ENCODE assay signal across 13 cellular contexts in genomic region chr2:238120463-238121298, GRCh38.
DNase-seq lines count a peak whose midpoint lies in the region; ATAC-seq and TF ChIP-seq lines count a peak whose summit lies in the region.
"Had no signal": no experiment of that assay in that cellular context is flagged by ENCODE, and none has a peak within 500 bp of the region (broad histone marks: within the 10 kb centered on the region; RNA-seq: fewer than 3 reads in every experiment).

No MANE protein-coding gene starts in this region.

- no peak overlapping the region for H3K4me3 Mint-ChIP-seq in nephron
- H3K4me3 Mint-ChIP-seq: activated T-helper 17 cell treated with anti-CD3 and anti-CD28 coated beads, Interleukin-2, amount 50 U/mL, for 72 hours; CD4-positive, alpha-beta memory T cell; mesothelial cell of epicardium had no signal

- CTCF ChIA-PET in RWPE1 (lab: Yijun Ruan, JAX) = interaction anchor here (0.6 to 1.2 kb wide), 4 partner anchors 15 to 833 kb away, joined by 3 to 4 read pairs (median 3); no protein-coding TSS in a partner anchor

- no peak for TF ChIP-seq POLR2A in NB4 (IDR thresholded peaks at IDR 0.05; ENCODE audit: extremely low read depth, insufficient read length)

- H3K4me1 Mint-ChIP-seq in nephron = no peaks in the 10 kb centered on the region
- H3K4me1 Mint-ChIP-seq: activated T-helper 17 cell treated with anti-CD3 and anti-CD28 coated beads, Interleukin-2, amount 50 U/mL, for 72 hours had no signal

- H3K36me3 Mint-ChIP-seq in nephron (ENCODE audit: low read depth) = no peaks in the 10 kb centered on the region
- H3K36me3 Mint-ChIP-seq: CD4-positive, alpha-beta memory T cell; mesothelial cell of epicardium had no signal

- H3K27me3 Mint-ChIP-seq in nephron (ENCODE audit: low read depth) = peaks cover 40% of the 10 kb centered on the region

- H3K4me3 ChIP-seq in NB4 (ENCODE audit: low read depth, low read length) = no peak overlapping the region
- H3K4me3 ChIP-seq in epithelial cell of esophagus (ENCODE audit: low read length) = no peak overlapping the region

- no peak overlapping the region for H3K27ac ChIP-seq in RWPE1
- H3K27ac ChIP-seq: epithelial cell of prostate had no signal

- DNase-seq in EH (ENCODE audit: low read depth) (peak; percentile 18), NB4 (ENCODE audit: low read depth) (peak; percentile 58), epithelial cell of esophagus (ENCODE audit: low read depth) (peak; percentile 26), DMS79 treated with DMSO at 0.1 percent for 48 hours (lab: John Stamatoyannopoulos, UW) (no peak), RWPE1 (ENCODE audit: low spot score) (no peak), NCI-H748 treated with DMSO at 0.1 percent for 48 hours (lab: John Stamatoyannopoulos, UW) (no peak)
- DNase-seq: NK-92 treated with Interleukin-12 subunit alpha and Interleukin-12 subunit beta, amount 100 ng/mL, for 24 hours had no signal

- H3K27ac Mint-ChIP-seq in nephron = peak overlapping the region in 1 of 3 experiments; percentile 20
- H3K27ac Mint-ChIP-seq: activated T-helper 17 cell treated with anti-CD3 and anti-CD28 coated beads, Interleukin-2, amount 50 U/mL, for 72 hours; CD4-positive, alpha-beta memory T cell; mesothelial cell of epicardium had no signal

- ATAC-seq in GM19328 (IDR thresholded peaks at IDR 0.05; ENCODE audit: unreplicated experiment) = no peak

- TF ChIP-seq CTCF in NB4 (IDR thresholded peaks at IDR 0.05; ENCODE audit: low read depth, low read length) = no peak
- no peak for TF ChIP-seq CTCF in epithelial cell of esophagus (IDR thresholded peaks at IDR 0.05; ENCODE audit: insufficient read depth, low read depth, low read length, missing control alignments)
- peak; percentile 42 to 54 (median 53) for TF ChIP-seq CTCF in nephron (IDR thresholded peaks at IDR 0.05; ENCODE audit: unreplicated experiment in 3 of 3)
- TF ChIP-seq CTCF in RWPE1 (conservative IDR thresholded peaks at IDR 0.05; ENCODE audit: low read depth) = no peak

- POLR2A ChIA-PET in RWPE1 (lab: Yijun Ruan, JAX; ENCODE audit: low non-redundant PET) = no interaction called here

- H3K9me3 Mint-ChIP-seq in nephron = no peaks in the 10 kb centered on the region
- H3K9me3 Mint-ChIP-seq: activated T-helper 17 cell treated with anti-CD3 and anti-CD28 coated beads, Interleukin-2, amount 50 U/mL, for 72 hours; mesothelial cell of epicardium had no signal

Comparison
In these comparisons a context has a peak if more than half of its experiments do, and no peak if none do; other contexts are left out.
1. DNase-seq: peak in EH (single experiment), NB4 (single experiment) and epithelial cell of esophagus (single experiment); none in DMS79 treated with DMSO at 0.1 percent for 48 hours (single experiment), RWPE1 (single experiment) and NCI-H748 treated with DMSO at 0.1 percent for 48 hours (single experiment).
2. CTCF ChIP-seq: peak in nephron (3 of 3); none in NB4 (single experiment), epithelial cell of esophagus (single experiment) and RWPE1 (single experiment).